ENCODE assay signal across 33 cellular contexts in the genomic region with DNA sequence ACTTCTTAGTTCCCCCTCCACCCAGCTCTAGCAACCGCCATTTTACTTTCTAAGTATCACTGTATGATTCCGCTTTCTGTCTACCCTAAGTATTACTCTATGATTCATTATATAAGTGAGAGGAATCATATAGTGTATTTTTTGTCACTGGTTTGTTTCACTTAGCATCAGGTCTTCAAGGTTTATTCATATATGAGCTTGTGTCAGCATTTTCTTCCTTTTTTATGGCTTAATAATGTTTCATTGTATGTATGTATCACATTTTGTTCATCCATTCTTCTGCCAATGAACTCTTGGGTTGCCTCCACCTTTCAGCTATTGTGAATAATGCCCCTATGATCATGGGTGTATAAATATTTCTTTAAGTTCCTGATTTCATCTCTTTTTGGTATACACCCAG.
"Had no signal": no experiment of that assay in that cellular context is flagged by ENCODE, and none has a peak within 500 bp of the region (broad histone marks: within the 10 kb centered on the region; RNA-seq: fewer than 3 reads in every experiment).

No MANE protein-coding gene starts in this region.

- H3K4me1 ChIP-seq: adrenal gland, ascending aorta, body of pancreas, breast epithelium had no signal

- H3K27ac ChIP-seq: adrenal gland, ascending aorta, body of pancreas, brain microvascular endothelial cell, breast epithelium, cardiac muscle cell had no signal

- H3K9me3 ChIP-seq: adrenal gland, ascending aorta, body of pancreas, breast epithelium had no signal

- FAIRE-seq: astrocyte, bronchial epithelial cell, colon had no signal

- H3K4me3 ChIP-seq: adrenal gland, ascending aorta, body of pancreas, breast epithelium, cardiac muscle cell had no signal

- DNase-seq: activated effector memory CD4-positive, alpha-beta T cell treated with anti-CD3 and anti-CD28 coated beads, Interleukin-2, amount 50 U/mL, for 16 hours; activated effector memory CD4-positive, alpha-beta T cell treated with Interleukin-2 at 50 U/mL for 16 hours; activated gamma-delta T cell; activated gamma-delta T cell treated with Interleukin-2 at 50 U/mL for 16 hours; activated naive CD4-positive, alpha-beta T cell; activated naive CD4-positive, alpha-beta T cell treated with anti-CD3 and anti-CD28 coated beads for 36 hours; activated naive CD4-positive, alpha-beta T cell treated with anti-CD3 and anti-CD28 coated beads, Interleukin-2, amount 10 ng/mL, durations not matched to agents 7 days and 5 days; activated naive CD4-positive, alpha-beta T cell treated with anti-CD3 and anti-CD28 coated beads, Interleukin-2, amount 50 U/mL, for 16 hours; activated naive CD4-positive, alpha-beta T cell treated with Interleukin-2 at 50 U/mL for 16 hours; activated naive CD8-positive, alpha-beta T cell treated with anti-CD3 and anti-CD28 coated beads for 36 hours; activated naive CD8-positive, alpha-beta T cell treated with anti-CD3 and anti-CD28 coated beads, Interleukin-2, amount 10 ng/mL, durations not matched to agents 7 days and 5 days; activated naive CD8-positive, alpha-beta T cell treated with anti-CD3 and anti-CD28 coated beads, Interleukin-2, amount 50 U/mL, for 24 hours; activated T-cell treated with anti-CD3 and anti-CD28 coated beads, Interleukin-2, amount 50 U/mL, for 4 hours; activated T-cell treated with anti-CD3 and anti-CD28 coated beads, Interleukin-2, amount 50 U/mL, for 48 hours; activated T-cell treated with anti-CD3 and anti-CD28 coated beads, Interleukin-2, amount 50 U/mL, for 72 hours; adrenal gland; amniotic stem cell; amygdala; anterior cingulate cortex; aorta; body of pancreas; brain microvascular endothelial cell; caudate nucleus; central memory CD4-positive, alpha-beta T cell; cerebellar nuclear complex had no signal

- ATAC-seq: activated naive CD4-positive, alpha-beta T cell treated with anti-CD3 and anti-CD28 coated beads, Interleukin-2, amount 50 U/mL, for 72 hours; activated naive CD8-positive, alpha-beta T cell treated with anti-CD3 and anti-CD28 coated beads, Interleukin-2, amount 50 U/mL, for 24 hours; activated T-cell treated with anti-CD3 and anti-CD28 coated beads, Interleukin-2, amount 50 U/mL, for 4 hours; activated T-cell treated with anti-CD3 and anti-CD28 coated beads, Interleukin-2, amount 50 U/mL, for 72 hours; activated T-helper 17 cell treated with anti-CD3 and anti-CD28 coated beads, Interleukin-2, amount 50 U/mL, for 72 hours; body of pancreas had no signal

- H3K27me3 ChIP-seq: ascending aorta, body of pancreas, brain microvascular endothelial cell, breast epithelium had no signal

- H3K36me3 ChIP-seq: adrenal gland, ascending aorta, brain microvascular endothelial cell, breast epithelium, cardiac muscle cell had no signal
